ENCODE assay signal across 17 cellular contexts in genomic region chr11:59222464-59223065, GRCh38. TPM values are rescaled to one million over a fixed set of nuclear protein-coding genes. Genes with fewer than 3 reads are reported as not detected.
DNase-seq lines count a peak whose midpoint lies in the region; ATAC-seq and TF ChIP-seq lines count a peak whose summit lies in the region.
"Had no signal": no experiment of that assay in that cellular context is flagged by ENCODE, and none has a peak within 500 bp of the region (broad histone marks: within the 10 kb centered on the region; RNA-seq: fewer than 3 reads in every experiment).

No MANE protein-coding gene starts in this region.

- no peak for DNase-seq in left ventricle myocardium inferior
- no peak for DNase-seq in Right ventricle myocardium superior
- peak; percentile 84 for DNase-seq in SKM-1 (lab: John Stamatoyannopoulos, UW; ENCODE audit: unreplicated experiment)
- no peak for DNase-seq in memory B cell (ENCODE audit: low spot score in 2 of 2)
- no peak for DNase-seq in GM10248 (ENCODE audit: extremely low spot score)
- no peak for DNase-seq in sciatic nerve (ENCODE audit: low spot score)
- DNase-seq in anterior cingulate cortex (lab: John Stamatoyannopoulos, UW), result no peak
- DNase-seq in activated naive CD4-positive, alpha-beta T cell treated with anti-CD3 and anti-CD28 coated beads for 36 hours, result no peak
- DNase-seq: 8988T; activated naive CD4-positive, alpha-beta T cell treated with anti-CD3 and anti-CD28 coated beads, Interleukin-2, amount 50 U/mL, for 16 hours; effector CD8-positive, alpha-beta T cell; EL; HCEC 1CT; NCI-H1105 treated with DMSO at 0.1 percent for 48 hours; NCI-H2227 treated with DMSO at 0.1 percent for 48 hours; stimulated activated naive CD8-positive, alpha-beta T cell treated with anti-CD3 and anti-CD28 coated beads, Interleukin-15, amount 100 ng/mL, for 72 hours had no signal

- peak overlapping the region; percentile 77 for H3K27ac ChIP-seq in left ventricle myocardium inferior (replicated peaks)

- peak overlapping the region; percentile 59 for H3K27ac Mint-ChIP-seq in memory B cell
- no peak overlapping the region for H3K27ac Mint-ChIP-seq in activated naive CD4-positive, alpha-beta T cell treated with anti-CD3 and anti-CD28 coated beads for 36 hours
- H3K27ac Mint-ChIP-seq: stimulated activated naive CD8-positive, alpha-beta T cell treated with anti-CD3 and anti-CD28 coated beads, Interleukin-15, amount 100 ng/mL, for 72 hours had no signal

- peaks cover 32% of the 10 kb centered on the region for H3K4me1 Mint-ChIP-seq in memory B cell
- peaks cover 12% of the 10 kb centered on the region for H3K4me1 Mint-ChIP-seq in activated naive CD4-positive, alpha-beta T cell treated with anti-CD3 and anti-CD28 coated beads for 36 hours (ENCODE audit: low read depth)

- no peak for ATAC-seq in Right ventricle myocardium superior (ENCODE audit: poor library complexity)
- peak; percentile 31 for ATAC-seq in memory B cell (ENCODE audit: low read depth)
- no peak for ATAC-seq in sciatic nerve
- ATAC-seq: stimulated activated naive CD8-positive, alpha-beta T cell treated with anti-CD3 and anti-CD28 coated beads, Interleukin-15, amount 100 ng/mL, for 72 hours had no signal

- POLR2A ChIA-PET in GM10248 (lab: Yijun Ruan, JAX), result no interaction called here

- CTCF ChIA-PET in GM10248 (lab: Yijun Ruan, JAX), result interaction anchor here (0.9 to 4.0 kb wide), 13 partner anchors 9 to 207 kb away, joined by 3 to 22 read pairs (median 4); partner anchors contain the start of genes DTX4 and MPEG1
- CTCF ChIA-PET in activated naive CD4-positive, alpha-beta T cell treated with anti-CD3 and anti-CD28 coated beads for 36 hours (lab: Charles Lee), result interaction anchor here (1.0 to 1.6 kb wide), 3 partner anchors 11 to 64 kb away, joined by 3 to 4 read pairs (median 4); no protein-coding TSS in a partner anchor

- intact Hi-C loops in left ventricle myocardium inferior (cut with micrococcal nuclease) (no loop called here), Right ventricle myocardium superior (cut with DNase I) (no loop called here), sciatic nerve (cut with DNase I) (no loop called here)
- intact Hi-C loops in activated naive CD4-positive, alpha-beta T cell treated with anti-CD3 and anti-CD28 coated beads for 36 hours (cut with micrococcal nuclease), result no loop called here

- H3K27me3 Mint-ChIP-seq in memory B cell, result no peaks in the 10 kb centered on the region
- peaks cover 6% of the 10 kb centered on the region for H3K27me3 Mint-ChIP-seq in activated naive CD4-positive, alpha-beta T cell treated with anti-CD3 and anti-CD28 coated beads for 36 hours (ENCODE audit: low read depth)

- H3K27me3 ChIP-seq in left ventricle myocardium inferior (ENCODE audit: low read depth), result no peaks in the 10 kb centered on the region

- H3K4me3 Mint-ChIP-seq in memory B cell, result no peak overlapping the region
- no peak overlapping the region for H3K4me3 Mint-ChIP-seq in activated naive CD4-positive, alpha-beta T cell treated with anti-CD3 and anti-CD28 coated beads for 36 hours
- H3K4me3 Mint-ChIP-seq: stimulated activated naive CD8-positive, alpha-beta T cell treated with anti-CD3 and anti-CD28 coated beads, Interleukin-15, amount 100 ng/mL, for 72 hours had no signal

- H3K36me3 Mint-ChIP-seq in memory B cell, result no peaks in the 10 kb centered on the region
- H3K36me3 Mint-ChIP-seq in activated naive CD4-positive, alpha-beta T cell treated with anti-CD3 and anti-CD28 coated beads for 36 hours (ENCODE audit: low read depth), result peaks cover 1% of the 10 kb centered on the region

- peaks cover 1% of the 10 kb centered on the region for H3K9me3 Mint-ChIP-seq in memory B cell
- no peaks in the 10 kb centered on the region for H3K9me3 Mint-ChIP-seq in activated naive CD4-positive, alpha-beta T cell treated with anti-CD3 and anti-CD28 coated beads for 36 hours
- H3K9me3 Mint-ChIP-seq: stimulated activated naive CD8-positive, alpha-beta T cell treated with anti-CD3 and anti-CD28 coated beads, Interleukin-15, amount 100 ng/mL, for 72 hours had no signal

- TF ChIP-seq CTCF in left ventricle myocardium inferior (IDR thresholded peaks at IDR 0.05; ENCODE audit: borderline replicate concordance) (no peak), GM10248 (IDR thresholded peaks at IDR 0.05; ENCODE audit: control extremely low read depth, extremely low read depth, low read depth, missing control alignments) (no peak)

- H3K4me3 ChIP-seq in left ventricle myocardium inferior, result no peak overlapping the region

- H3K4me1 ChIP-seq in left ventricle myocardium inferior, result peaks cover 34% of the 10 kb centered on the region

- H3K9me3 ChIP-seq in left ventricle myocardium inferior (replicated peaks), result no peaks in the 10 kb centered on the region

- H3K36me3 ChIP-seq in left ventricle myocardium inferior, result no peaks in the 10 kb centered on the region

RNA-seq across cellular contexts. Expression of gene MPEG1, which starts 9.8 kb away (rescaled TPM):
- total RNA-seq in left ventricle myocardium inferior (9.5 TPM), Right ventricle myocardium superior (13.8 TPM), sciatic nerve (18.0 TPM)
- total RNA-seq in activated naive CD4-positive, alpha-beta T cell treated with anti-CD3 and anti-CD28 coated beads for 36 hours, result not detected
- total RNA-seq: lung microvascular endothelial cell had no signal

RNA-seq across cellular contexts. Expression of gene DTX4, which starts 50.6 kb away (rescaled TPM):
- total RNA-seq in left ventricle myocardium inferior (1.8 TPM), Right ventricle myocardium superior (1.7 TPM), sciatic nerve (35.9 TPM)
- total RNA-seq in activated naive CD4-positive, alpha-beta T cell treated with anti-CD3 and anti-CD28 coated beads for 36 hours, result under 1 TPM; 0.07 to 0.14 TPM

Comparison
In these comparisons a context has a peak if more than half of its experiments do, and no peak if none do; other contexts are left out.
1. RNA of gene MPEG1, which starts 9.8 kb away (total RNA-seq): 18.0 TPM in sciatic nerve (single experiment), 13.8 TPM in Right ventricle myocardium superior (single experiment) and 9.5 TPM in left ventricle myocardium inferior (single experiment); not detected in activated naive CD4-positive, alpha-beta T cell treated with anti-CD3 and anti-CD28 coated beads for 36 hours; every median in the first group is over 10 times any median in the second.
2. RNA of gene DTX4, which starts 50.6 kb away (total RNA-seq): 35.9 TPM in sciatic nerve (single experiment); 1.8 TPM in left ventricle myocardium inferior (single experiment), 1.7 TPM in Right ventricle myocardium superior (single experiment) and 0.07 to 0.14 TPM in activated naive CD4-positive, alpha-beta T cell treated with anti-CD3 and anti-CD28 coated beads for 36 hours; every median in the first group is over 10 times any median in the second.